Comparison of ENCODE assay signal across 8 cellular contexts in genomic region chr15:45399381-45400212, GRCh38. TPM values are rescaled to one million over a fixed set of nuclear protein-coding genes. Genes with fewer than 3 reads are reported as not detected.
DNase-seq lines count a peak whose midpoint lies in the region; ATAC-seq, FAIRE-seq and TF ChIP-seq lines count a peak whose summit lies in the region.

No MANE protein-coding gene starts in this region.

- no peak overlapping the region for H3K27ac ChIP-seq in heart right ventricle
- H3K27ac ChIP-seq in kidney (ENCODE audit: low read depth in 2 of 2, low read length in 2 of 2): no peak overlapping the region
- H3K27ac ChIP-seq in uterus: no peak overlapping the region

- no peak overlapping the region for H3K9ac ChIP-seq in kidney (ENCODE audit: low read length in 2 of 2)

- DNase-seq in heart right ventricle (no peak), Right ventricle myocardium inferior (ENCODE audit: missing footprints) (no peak), NCI-H2029 treated with DMSO at 0.1 percent for 48 hours (lab: John Stamatoyannopoulos, UW) (peak; percentile 29), amniotic epithelial cell (ENCODE audit: low read depth) (peak; percentile 61), kidney (no peak), uterus (no peak), GOT3 (lab: John Stamatoyannopoulos, UW) (no peak)
- no peak for DNase-seq in stimulated activated CD8-positive, alpha-beta memory T cell treated with anti-CD3 and anti-CD28 coated beads, Interleukin-4, amount 100 ng/mL, for 48 hours

- no peak for FAIRE-seq in kidney (lab: Jason Lieb, UNC)

- H3K9me3 ChIP-seq in heart right ventricle: no peaks in the 10 kb centered on the region
- no peaks in the 10 kb centered on the region for H3K9me3 ChIP-seq in kidney (ENCODE audit: control insufficient read depth in 1 of 2, low read length in 2 of 2)
- H3K9me3 ChIP-seq in uterus: no peaks in the 10 kb centered on the region

- H3K36me3 ChIP-seq in heart right ventricle (no peaks in the 10 kb centered on the region), kidney (ENCODE audit: control insufficient read depth in 1 of 2, insufficient read depth in 2 of 2, low read length in 2 of 2) (no peaks in the 10 kb centered on the region), uterus (no peaks in the 10 kb centered on the region)

- peak; percentile 40 to 83 (median 73) for TF ChIP-seq CTCF in heart right ventricle (IDR thresholded peaks at IDR 0.05)
- TF ChIP-seq CTCF in kidney (IDR thresholded peaks at IDR 0.05; ENCODE audit: borderline replicate concordance, extremely low read depth, insufficient read depth): peak; percentile 65
- peak; percentile 52 to 66 (median 58) for TF ChIP-seq CTCF in uterus (IDR thresholded peaks at IDR 0.05)

- ATAC-seq in heart right ventricle (no peak), Right ventricle myocardium inferior (no peak)

- H3K27me3 ChIP-seq in heart right ventricle: no peaks in the 10 kb centered on the region
- no peaks in the 10 kb centered on the region for H3K27me3 ChIP-seq in uterus

- 51 to 52% methylated on average over 6 of the region's 6 CpGs for whole genome bisulfite sequencing in heart right ventricle, 2 donors

- intact Hi-C loops in heart right ventricle (cut with DNase I) (loop anchor here (2.0 to 10.0 kb wide), 10 partner anchors 92 to 237 kb away; partner anchors contain the start of gene BLOC1S6 (in 1 of the 10)), Right ventricle myocardium inferior (cut with DNase I) (loop anchor here (1.0 to 5.0 kb wide), 2 partner anchors 92 to 197 kb away; no protein-coding TSS in a partner anchor), kidney (cut with DNase I) (loop anchor here (10.0 kb wide), 1 partner anchor 95 kb away; no protein-coding TSS in a partner anchor), uterus (cut with DNase I; ENCODE audit: low total_unique reads) (no loop called here)

- TF ChIP-seq POLR2A in uterus (IDR thresholded peaks at IDR 0.05): no peak

- peaks cover 0 to 24% (median 20%) of the 10 kb centered on the region in 9 donors for H3K4me1 ChIP-seq in heart right ventricle
- H3K4me1 ChIP-seq in kidney (ENCODE audit: control insufficient read depth in 1 of 2, insufficient read depth in 1 of 2, low read depth in 1 of 2, low read length in 2 of 2): peaks cover 5 to 10% of the 10 kb centered on the region in 2 donors
- no peaks in the 10 kb centered on the region for H3K4me1 ChIP-seq in uterus

- H3K4me3 ChIP-seq in heart right ventricle (no peak overlapping the region), kidney (ENCODE audit: low read length in 2 of 2) (no peak overlapping the region), uterus (no peak overlapping the region)

RNA-seq across cellular contexts. Expression of gene GATM, which starts 21.3 kb away (rescaled TPM):
- 10 to 100 TPM in 9 of 10 donors, 1 to 10 TPM in 1; 9.6 to 97.8 (median 30.8) TPM for total RNA-seq in heart right ventricle
- polyA plus RNA-seq in heart right ventricle: 1 to 10 TPM; 4.7 to 8.6 TPM
- 42.0 TPM for total RNA-seq in Right ventricle myocardium inferior
- total RNA-seq in kidney: 79.5 TPM
- 421 TPM for polyA plus RNA-seq in kidney (ENCODE audit: insufficient read depth, low read depth, low replicate concordance)
- total RNA-seq in uterus: 10 to 100 TPM; 19.2 to 27.1 (median 23.6) TPM

Comparison
In these comparisons a context has a peak if more than half of its experiments do, and no peak if none do; other contexts are left out.
1. DNase-seq: peak in NCI-H2029 treated with DMSO at 0.1 percent for 48 hours (single experiment) and amniotic epithelial cell (single experiment); none in heart right ventricle (0 of 2), Right ventricle myocardium inferior (single experiment), kidney (single experiment), uterus (0 of 2), stimulated activated CD8-positive, alpha-beta memory T cell treated with anti-CD3 and anti-CD28 coated beads, Interleukin-4, amount 100 ng/mL, for 48 hours (single experiment) and GOT3 (single experiment).
2. Peak in every context shown above with its lines, with median percentiles within 50 percentile points of each other: CTCF ChIP-seq.